Comparison of ENCODE assay signal across 20 cellular contexts in the genomic region with DNA sequence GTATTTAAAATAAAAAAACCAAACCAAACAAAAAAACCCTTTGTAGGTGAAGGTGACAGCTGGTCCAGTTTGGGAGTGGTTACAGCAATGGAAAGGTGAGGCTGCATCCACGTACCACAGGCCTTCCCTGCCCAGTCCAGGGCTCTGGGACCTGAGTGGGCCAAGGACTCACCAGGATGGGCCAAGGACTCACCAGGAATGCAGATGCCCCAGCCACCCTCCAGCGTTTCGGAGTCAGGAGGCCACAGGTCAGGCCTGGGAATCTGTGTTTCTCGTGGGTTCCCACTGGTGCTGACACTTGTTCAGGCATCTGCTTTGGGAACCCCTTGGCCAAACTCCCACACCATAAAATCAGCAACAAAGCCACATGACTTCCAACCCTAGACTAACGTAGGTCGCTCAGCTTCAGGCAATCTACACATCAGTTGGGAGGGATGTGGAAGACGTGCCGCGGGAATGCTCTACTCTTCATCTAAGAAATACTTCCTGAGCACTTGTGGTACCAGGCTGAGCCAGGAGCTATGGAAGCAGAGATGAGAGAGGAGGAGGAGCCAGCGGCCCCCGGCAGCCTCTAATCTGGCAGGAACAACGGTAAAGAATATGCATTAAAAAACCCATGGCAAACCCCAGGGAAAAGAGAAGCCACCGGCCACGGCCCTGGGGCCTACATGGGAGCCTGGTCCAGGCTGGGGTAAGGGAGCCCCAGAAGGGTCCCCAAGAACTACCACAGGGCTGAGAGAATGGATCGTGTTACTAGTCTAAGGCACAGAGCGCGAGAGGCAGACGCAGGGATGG.
DNase-seq lines count a peak whose midpoint lies in the region; ATAC-seq, FAIRE-seq and TF ChIP-seq lines count a peak whose summit lies in the region.
"Had no signal": no experiment of that assay in that cellular context is flagged by ENCODE, and none has a peak within 500 bp of the region (broad histone marks: within the 10 kb centered on the region; RNA-seq: fewer than 3 reads in every experiment).

No MANE protein-coding gene starts in this region.

- peaks cover 56% of the 10 kb centered on the region for H3K9me3 Mint-ChIP-seq in osteocyte (ENCODE audit: unreplicated experiment)

- ATAC-seq in heart right ventricle (no peak), left lobe of liver (no peak), upper lobe of right lung (no peak)
- ATAC-seq: CD8-positive, alpha-beta T cell had no signal

- peaks cover 0 to 32% of the 10 kb centered on the region in 2 donors for H3K9me3 ChIP-seq in right atrium auricular region
- peaks cover 0 to 97% (median 30%) of the 10 kb centered on the region in 11 donors for H3K9me3 ChIP-seq in heart right ventricle
- peaks cover 27% of the 10 kb centered on the region for H3K9me3 ChIP-seq in upper lobe of right lung
- H3K9me3 ChIP-seq in prostate gland, result no peaks in the 10 kb centered on the region
- no peaks in the 10 kb centered on the region for H3K9me3 ChIP-seq in WERI-Rb-1 (ENCODE audit: severe bottlenecking)

- FAIRE-seq in GM12892 (lab: Jason Lieb, UNC), result no peak
- FAIRE-seq: GM12891, GM18507 had no signal

- no peak overlapping the region for H3K27ac Mint-ChIP-seq in osteocyte (ENCODE audit: unreplicated experiment)
- H3K27ac Mint-ChIP-seq: B cell; CD8-positive, alpha-beta T cell had no signal

- H3K27me3 ChIP-seq in right atrium auricular region (no peaks in the 10 kb centered on the region), heart right ventricle (no peaks in the 10 kb centered on the region), upper lobe of right lung (no peaks in the 10 kb centered on the region), prostate gland (replicated peaks; ENCODE audit: insufficient read depth) (no peaks in the 10 kb centered on the region), WERI-Rb-1 (ENCODE audit: insufficient read depth, low read depth, severe bottlenecking) (no peaks in the 10 kb centered on the region)
- H3K27me3 ChIP-seq: BLaER1 treated with 17β-estradiol and CSF1 and Interleukin-3, amounts not matched to agents 10 nM and 100 nM had no signal

- H3K27me3 Mint-ChIP-seq in osteocyte (ENCODE audit: unreplicated experiment), result no peaks in the 10 kb centered on the region
- H3K27me3 Mint-ChIP-seq: B cell had no signal

- DNase-seq in right atrium auricular region (ENCODE audit: low spot score), result peak; percentile 34
- no peak for DNase-seq in heart right ventricle
- peak; percentile 18 for DNase-seq in left lobe of liver (ENCODE audit: low spot score)
- DNase-seq in osteocyte (ENCODE audit: extremely low spot score, unreplicated experiment), result peak; percentile 74
- peak; percentile 36 for DNase-seq in upper lobe of right lung
- DNase-seq in prostate gland (ENCODE audit: low spot score), result no peak
- DNase-seq in WERI-Rb-1, result no peak
- DNase-seq in GM12892 (ENCODE audit: insufficient read length), result no peak
- DNase-seq: Calu3, DMS 273 treated with DMSO at 0.1 percent for 48 hours, DMS53, DND-41, EL, GOT3 had no signal

- WGBS in heart right ventricle, 2 donors, result 91 to 92% methylated on average over 18 of the region's 18 CpGs
- WGBS in prostate gland, result 87% methylated on average over 18 of the region's 18 CpGs

- H3K4me3 ChIP-seq in right atrium auricular region (no peak overlapping the region), heart right ventricle (no peak overlapping the region), upper lobe of right lung (no peak overlapping the region), prostate gland (no peak overlapping the region), WERI-Rb-1 (ENCODE audit: low read depth, low read length) (no peak overlapping the region)
- H3K4me3 ChIP-seq: BLaER1 treated with 17β-estradiol and CSF1 and Interleukin-3, amounts not matched to agents 10 nM and 100 nM had no signal

- no peak for TF ChIP-seq CTCF in right atrium auricular region (IDR thresholded peaks at IDR 0.05)
- no peak for TF ChIP-seq CTCF in heart right ventricle (IDR thresholded peaks at IDR 0.05)
- TF ChIP-seq CTCF in osteocyte (IDR thresholded peaks at IDR 0.05), result no peak
- no peak for TF ChIP-seq CTCF in upper lobe of right lung (IDR thresholded peaks at IDR 0.05)
- no peak for TF ChIP-seq CTCF in prostate gland (IDR thresholded peaks at IDR 0.05)
- TF ChIP-seq CTCF in WERI-Rb-1 (IDR thresholded peaks at IDR 0.05; ENCODE audit: low read depth, low read length), result no peak

- no peak overlapping the region for H3K4me3 Mint-ChIP-seq in osteocyte (ENCODE audit: unreplicated experiment)
- H3K4me3 Mint-ChIP-seq: B cell; CD8-positive, alpha-beta T cell; H9 had no signal

- intact Hi-C loops in heart right ventricle (cut with DNase I) (no loop called here), upper lobe of right lung (cut with DNase I) (no loop called here), prostate gland (cut with DNase I) (no loop called here)

- H3K36me3 ChIP-seq in right atrium auricular region (no peaks in the 10 kb centered on the region), heart right ventricle (no peaks in the 10 kb centered on the region), upper lobe of right lung (no peaks in the 10 kb centered on the region), prostate gland (no peaks in the 10 kb centered on the region), WERI-Rb-1 (no peaks in the 10 kb centered on the region)
- H3K36me3 ChIP-seq: BLaER1 treated with 17β-estradiol and CSF1 and Interleukin-3, amounts not matched to agents 10 nM and 100 nM had no signal

- H3K36me3 Mint-ChIP-seq in osteocyte (ENCODE audit: unreplicated experiment), result peaks cover 4% of the 10 kb centered on the region
- H3K36me3 Mint-ChIP-seq: CD8-positive, alpha-beta T cell had no signal

- H3K4me1 Mint-ChIP-seq in osteocyte (ENCODE audit: unreplicated experiment), result no peaks in the 10 kb centered on the region
- H3K4me1 Mint-ChIP-seq: B cell had no signal

- H3K4me1 ChIP-seq in right atrium auricular region (no peaks in the 10 kb centered on the region), heart right ventricle (no peaks in the 10 kb centered on the region), upper lobe of right lung (no peaks in the 10 kb centered on the region), prostate gland (replicated peaks) (no peaks in the 10 kb centered on the region)

- TF ChIP-seq POLR2A in prostate gland (IDR thresholded peaks at IDR 0.05) (no peak), GM12892 (IDR thresholded peaks at IDR 0.05; ENCODE audit: low read depth, low read length) (no peak)

- H3K27ac ChIP-seq in right atrium auricular region (no peak overlapping the region), heart right ventricle (no peak overlapping the region), upper lobe of right lung (no peak overlapping the region), prostate gland (no peak overlapping the region), WERI-Rb-1 (no peak overlapping the region)
- H3K27ac ChIP-seq: BLaER1 treated with 17β-estradiol and CSF1 and Interleukin-3, amounts not matched to agents 10 nM and 100 nM had no signal

Comparison
In these comparisons a context has a peak if more than half of its experiments do, and no peak if none do; other contexts are left out.
1. DNase-seq: peak in right atrium auricular region (single experiment), left lobe of liver (single experiment), osteocyte (single experiment) and upper lobe of right lung (single experiment); none in heart right ventricle (0 of 2), prostate gland (single experiment), WERI-Rb-1 (single experiment) and GM12892 (single experiment).